ENCODE assay signal across 8 cellular contexts in the genomic region with DNA sequence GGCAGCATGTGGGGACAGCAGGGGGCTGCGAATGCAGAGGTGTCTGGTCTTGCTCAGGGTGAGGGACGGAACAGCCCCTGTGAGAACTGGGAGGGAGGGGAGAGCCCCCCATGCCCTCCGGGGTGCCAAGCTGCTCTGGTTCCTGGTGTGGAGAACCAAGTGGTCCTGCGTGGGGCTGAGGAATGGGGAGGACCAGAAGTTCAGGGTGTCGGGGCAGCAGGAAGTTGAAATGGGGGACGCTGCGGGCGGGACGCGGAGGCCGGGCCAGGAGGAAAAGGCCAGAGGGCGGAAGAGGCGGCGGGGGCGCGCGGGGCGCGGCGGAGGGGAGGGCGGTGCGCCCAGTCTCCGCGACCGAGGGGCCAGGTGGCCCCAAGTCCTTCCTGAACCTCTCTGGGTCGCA. TPM values are rescaled to one million over a fixed set of nuclear protein-coding genes. Genes with fewer than 3 reads are reported as not detected.
A peak's percentile ranks its signal among the peaks of the same experiment; 100 is the strongest.
DNase-seq lines count a peak whose midpoint lies in the region; ATAC-seq and TF ChIP-seq lines count a peak whose summit lies in the region.

No MANE protein-coding gene starts in this region.

- intact Hi-C loops in natural killer cell (cut with micrococcal nuclease) (no loop called here), posterior vena cava (cut with DNase I) (no loop called here), PC-3 (cut with micrococcal nuclease) (no loop called here)

- no peaks in the 10 kb centered on the region for H3K27me3 Mint-ChIP-seq in natural killer cell (ENCODE audit: low read depth in 2 of 2)

- ATAC-seq in HG03354 (IDR thresholded peaks at IDR 0.05; ENCODE audit: poor library complexity, severe bottlenecking, unreplicated experiment) = peak; percentile 20
- peak; percentile 4 to 52 (median 39) for ATAC-seq in natural killer cell
- ATAC-seq in GM19467 (IDR thresholded peaks at IDR 0.05; ENCODE audit: unreplicated experiment) = no peak
- no peak for ATAC-seq in PC-3

- CTCF ChIA-PET in AG04450 (lab: Charles Lee) (interaction anchor here (0.6 to 2.7 kb wide), 19 partner anchors 9 to 232 kb away, joined by 3 to 22 read pairs (median 4); no protein-coding TSS in a partner anchor), PC-3 (lab: Charles Lee) (interaction anchor here (1.0 kb wide), 2 partner anchors 18 to 23 kb away, joined by 3 to 5 read pairs; no protein-coding TSS in a partner anchor)

- H3K4me3 ChIP-seq in AG04450 (ENCODE audit: low read depth, low read length) = peak overlapping the region; percentile 35
- H3K4me3 ChIP-seq in duodenal mucosa (ENCODE audit: low read depth in 1 of 2, low read length in 2 of 2) = peak overlapping the region; percentile 59 to 66
- no peak overlapping the region for H3K4me3 ChIP-seq in PC-3 (ENCODE audit: low read length)

- H3K27ac Mint-ChIP-seq in natural killer cell = peak overlapping the region in 1 of 2 donors; percentile 36

- H3K4me1 Mint-ChIP-seq in natural killer cell = peaks cover 0 to 12% of the 10 kb centered on the region in 2 donors

- DNase-seq in AG04450 (ENCODE audit: low read depth, low spot score) (no peak), natural killer cell (peak; percentile 22), posterior vena cava (ENCODE audit: low spot score) (no peak), GM20000 (ENCODE audit: low spot score) (no peak), PC-3 (no peak)

- H3K9ac ChIP-seq in duodenal mucosa (ENCODE audit: low read depth in 1 of 2, low read length in 2 of 2) (peak overlapping the region; percentile 53 to 64), PC-3 (ENCODE audit: low read length) (no peak overlapping the region)

- BruUV-seq in PC-3 (replicated peaks; lab: Mats Ljungman, UMichigan) = no TSS peak

- no peaks in the 10 kb centered on the region for H3K36me3 Mint-ChIP-seq in natural killer cell

- H3K4me2 ChIP-seq in PC-3 (ENCODE audit: low read length) = no peak overlapping the region

- peak overlapping the region; percentile 84 for H3K4me3 Mint-ChIP-seq in natural killer cell

- H4K20me1 ChIP-seq in PC-3 (ENCODE audit: low read length) = no peaks in the 10 kb centered on the region

- H3K36me3 ChIP-seq in duodenal mucosa (ENCODE audit: control insufficient read depth in 1 of 2, insufficient read depth in 2 of 2, low read length in 2 of 2) (no peaks in the 10 kb centered on the region), PC-3 (ENCODE audit: low read depth, low read length) (no peaks in the 10 kb centered on the region)

- H3K9me2 ChIP-seq in PC-3 (replicated peaks; ENCODE audit: low read length) = no peaks in the 10 kb centered on the region

- H2AFZ ChIP-seq in PC-3 (ENCODE audit: low read length) = no peak overlapping the region

- TF ChIP-seq CTCF in AG04450 (IDR thresholded peaks at IDR 0.05; ENCODE audit: low read depth, low read length) = no peak
- TF ChIP-seq CTCF in natural killer cell (IDR thresholded peaks at IDR 0.05) = no peak
- TF ChIP-seq CTCF in GM20000 (IDR thresholded peaks at IDR 0.05; ENCODE audit: extremely low read depth, missing control alignments) = no peak
- no peak for TF ChIP-seq CTCF in PC-3 (conservative IDR thresholded peaks at IDR 0.05; ENCODE audit: low read depth, low read length)

- H3K9me3 ChIP-seq in AG04450 (ENCODE audit: control insufficient read depth, insufficient read depth, low read length) (no peaks in the 10 kb centered on the region; the same call in 1 of the 2 replicates), duodenal mucosa (ENCODE audit: control insufficient read depth in 1 of 2, low read length in 2 of 2) (no peaks in the 10 kb centered on the region), PC-3 (ENCODE audit: low read length) (no peaks in the 10 kb centered on the region)

- H3F3A ChIP-seq in PC-3 (ENCODE audit: low read length, unreplicated experiment) = no peaks in the 10 kb centered on the region

- H3K9me3 Mint-ChIP-seq in natural killer cell = no peaks in the 10 kb centered on the region

- H3K79me2 ChIP-seq in PC-3 (ENCODE audit: low read length) = no peaks in the 10 kb centered on the region

- peaks cover 33% of the 10 kb centered on the region for H3K27me3 ChIP-seq in AG04450 (ENCODE audit: control insufficient read depth, insufficient read depth, low read length)
- no peaks in the 10 kb centered on the region for H3K27me3 ChIP-seq in duodenal mucosa (ENCODE audit: control insufficient read depth in 1 of 2, insufficient read depth in 2 of 2, low read length in 2 of 2)
- no peaks in the 10 kb centered on the region for H3K27me3 ChIP-seq in PC-3 (ENCODE audit: low read length)

- POLR2A ChIA-PET in AG04450 (lab: Yijun Ruan, JAX) (interaction anchor here (0.6 to 2.1 kb wide), 2 partner anchors 42 to 96 kb away, joined by 3 to 5 read pairs; a partner anchor contains a TSS), PC-3 (lab: Charles Lee; ENCODE audit: unreplicated experiment) (no interaction called here)

- H3K4me1 ChIP-seq in duodenal mucosa (ENCODE audit: control insufficient read depth in 1 of 2, insufficient read depth in 2 of 2, low read length in 2 of 2) (peaks cover 38 to 41% of the 10 kb centered on the region in 2 donors), PC-3 (ENCODE audit: insufficient read depth, low read length) (peaks cover 31% of the 10 kb centered on the region)

- H3K27ac ChIP-seq in AG04450 (ENCODE audit: low read depth, low read length) = no peak overlapping the region
- H3K27ac ChIP-seq in duodenal mucosa (ENCODE audit: low read depth, low read length) = no peak overlapping the region
- H3K27ac ChIP-seq in PC-3 (ENCODE audit: low read length) = no peak overlapping the region

RNA-seq across cellular contexts. Expression of a gene that starts 3.6 kb away (rescaled TPM):
- 0.14 and 1.7 TPM in 2 replicates for polyA plus RNA-seq in AG04450 (2011; rRNA removed)
- polyA minus RNA-seq in AG04450 (2011; rRNA and poly(A)+ RNA removed) = 0.30 TPM in 1 of 2 replicates, not detected in the other
- not detected for total RNA-seq in natural killer cell
- under 1 TPM in 1 of 2 donors, not detected in 1; 0.46 TPM for total RNA-seq in posterior vena cava
- total RNA-seq in PC-3 (2014; rRNA removed) = 27.9 and 30.1 TPM in 2 replicates

RNA-seq across cellular contexts. Expression of a gene that starts 28.1 kb away (rescaled TPM):
- polyA plus RNA-seq in AG04450 (2011; rRNA removed) = not detected in 2 replicates
- not detected in 2 replicates for polyA minus RNA-seq in AG04450 (2011; rRNA and poly(A)+ RNA removed)
- not detected for total RNA-seq in natural killer cell
- not detected for total RNA-seq in posterior vena cava
- total RNA-seq in PC-3 (2014; rRNA removed) = 0.17 TPM in 1 of 2 replicates, not detected in the other

Comparison
In these comparisons a context has a peak if more than half of its experiments do, and no peak if none do; other contexts are left out.
1. ATAC-seq: peak in HG03354 (single experiment) and natural killer cell (3 of 3); none in GM19467 (single experiment) and PC-3 (single experiment).
2. RNA of a gene that starts 3.6 kb away (total RNA-seq): 27.9 to 30.1 TPM in PC-3; 0.46 TPM in posterior vena cava and not detected in natural killer cell; every median in the first group is over 10 times any median in the second.